ENCODE assay signal across 1 cellular context in genomic region chr2:18915227-18915626, GRCh38.
TF ChIP-seq lines count a peak whose summit lies in the region.

No MANE protein-coding gene starts in this region.

TF ChIP-seq in IMR-90, 13 proteins besides CTCF, POLR2A, EP300 and RAD21:
- TF ChIP-seq MAZ (IDR thresholded peaks at IDR 0.05; ENCODE audit: borderline replicate concordance, low read depth, low read length) (no peak), SMC3 (IDR thresholded peaks at IDR 0.05; ENCODE audit: low read depth, low read length) (no peak), CEBPB (IDR thresholded peaks at IDR 0.05; ENCODE audit: low read depth, low read length) (no peak), MAFK (IDR thresholded peaks at IDR 0.05; ENCODE audit: low read depth, low read length) (no peak), RCOR1 (IDR thresholded peaks at IDR 0.05; ENCODE audit: insufficient replicate concordance, low read length) (no peak), RFX5 (IDR thresholded peaks at IDR 0.05; ENCODE audit: low read depth, low read length) (no peak), ELK1 (IDR thresholded peaks at IDR 0.05; ENCODE audit: borderline replicate concordance, low read depth, low read length) (no peak), MXI1 (IDR thresholded peaks at IDR 0.05; ENCODE audit: borderline replicate concordance, low read depth, low read length) (no peak), FOS (IDR thresholded peaks at IDR 0.05; ENCODE audit: low read depth, low read length) (no peak), BHLHE40 (IDR thresholded peaks at IDR 0.05; ENCODE audit: low read depth, low read length) (no peak), NFE2L2 (IDR thresholded peaks at IDR 0.05; ENCODE audit: low read depth, low read length) (no peak), CHD1 (IDR thresholded peaks at IDR 0.05; ENCODE audit: low read depth, low read length) (no peak), USF2 (IDR thresholded peaks at IDR 0.05; ENCODE audit: low read depth, low read length) (no peak)
TF ChIP-seq in IMR-90: peak in this region for 0.
